Comparison of ENCODE assay signal across 8 cellular contexts in the genomic region with DNA sequence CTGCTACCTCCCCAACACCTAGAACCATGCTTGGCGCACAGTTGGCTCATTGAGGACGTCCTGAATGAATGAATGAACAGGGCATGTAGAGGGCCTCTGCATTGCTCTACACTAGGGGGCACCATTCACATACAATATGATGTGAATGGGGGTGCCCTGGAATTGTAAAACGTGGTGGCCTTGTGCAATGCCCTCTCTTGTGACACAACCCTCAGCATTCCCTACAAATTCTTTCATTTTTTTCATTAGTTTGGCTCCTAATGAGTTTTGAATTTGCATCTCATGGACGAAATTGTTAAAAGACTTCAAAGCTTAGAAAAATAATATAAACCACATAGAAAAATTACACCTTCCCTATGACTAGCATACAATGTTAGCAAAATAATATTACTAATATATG. TPM values are rescaled to one million over a fixed set of nuclear protein-coding genes. Genes with fewer than 3 reads are reported as not detected.
DNase-seq lines count a peak whose midpoint lies in the region; ATAC-seq, FAIRE-seq and TF ChIP-seq lines count a peak whose summit lies in the region.

No MANE protein-coding gene starts in this region.

- H3K4me3 ChIP-seq in SJCRH30, result no peak overlapping the region

- peaks cover 33% of the 10 kb centered on the region for H3K4me1 ChIP-seq in SJCRH30

- no peak for FAIRE-seq in urothelium cell line (lab: Jason Lieb, UNC)

- ATAC-seq in GM18505 (IDR thresholded peaks at IDR 0.05; ENCODE audit: unreplicated experiment) (peak; percentile 76), HG03565 (IDR thresholded peaks at IDR 0.05; ENCODE audit: unreplicated experiment) (peak; percentile 50), HG03457 (IDR thresholded peaks at IDR 0.05; ENCODE audit: unreplicated experiment) (no peak), GM19397 (IDR thresholded peaks at IDR 0.05; ENCODE audit: unreplicated experiment) (no peak)

- H3K27me3 ChIP-seq in SJCRH30, result no peaks in the 10 kb centered on the region

- no peak overlapping the region; the same call in 1 of the 2 replicates for H3K27ac ChIP-seq in SJCRH30

- no peaks in the 10 kb centered on the region for H3K9me3 ChIP-seq in SJCRH30 (replicated peaks)

- H3K36me3 ChIP-seq in SJCRH30, result no peaks in the 10 kb centered on the region

- no peak for TF ChIP-seq POLR2A in GM18505 (IDR thresholded peaks at IDR 0.05; ENCODE audit: borderline replicate concordance, extremely low read depth, insufficient read depth, insufficient read length)

- peak; percentile 21 for DNase-seq in Ammon's horn (ENCODE audit: low spot score)
- peak; percentile 59 to 76 for DNase-seq in SJCRH30
- peak; percentile 31 for DNase-seq in glomerular visceral epithelial cell (ENCODE audit: extremely low spot score)
- DNase-seq in urothelium cell line (ENCODE audit: low spot score), result peak; percentile 38

RNA-seq across cellular contexts. Expression of a gene that starts 2.3 kb away (rescaled TPM):
- total RNA-seq in SJCRH30 (2014; rRNA removed; shearing (Covaris generic)), result 14.0 and 16.0 TPM in 2 replicates

Comparison
In these comparisons a context has a peak if more than half of its experiments do, and no peak if none do; other contexts are left out.
1. ATAC-seq: peak in GM18505 (single experiment) and HG03565 (single experiment); none in HG03457 (single experiment) and GM19397 (single experiment).
2. Peak in every context shown above with its lines, with median percentiles within 50 percentile points of each other: DNase-seq.